In genomic region chr2:16308816-16309215, GRCh38 we compare ENCODE assay signal across 34 cellular contexts.
"Had no signal": no experiment of that assay in that cellular context is flagged by ENCODE, and none has a peak within 500 bp of the region (broad histone marks: within the 10 kb centered on the region; RNA-seq: fewer than 3 reads in every experiment).

No MANE protein-coding gene starts in this region.

- H3K36me3 ChIP-seq: MG63 had no signal

- H3K27ac ChIP-seq: KMS-11 had no signal

- H3K4me3 ChIP-seq: MG63 had no signal

- H3K9me3 ChIP-seq: MG63 had no signal

- DNase-seq: Karpas-422, Kasumi-1, MG63, MM.1S, MV-4-11, NCI-H1048, NCI-H1092, NCI-H1092 treated with DMSO at 0.1 percent for 48 hours, NCI-H1105, NCI-H1105 treated with DMSO at 0.1 percent for 48 hours, NCI-H1417, NCI-H1417 treated with DMSO at 0.1 percent for 48 hours, NCI-H1436, NCI-H1436 treated with DMSO at 0.1 percent for 48 hours, NCI-H146, NCI-H1694, NCI-H1694 treated with DMSO at 0.1 percent for 48 hours, NCI-H187, NCI-H187 treated with DMSO at 0.1 percent for 48 hours, NCI-H1930, NCI-H2029, NCI-H2029 treated with DMSO at 0.1 percent for 48 hours, NCI-H2081, NCI-H2081 treated with DMSO at 0.1 percent for 48 hours, NCI-H2107, NCI-H2171, NCI-H2171 treated with DMSO at 0.1 percent for 48 hours, NCI-H2227 treated with DMSO at 0.1 percent for 48 hours, NCI-H226, NCI-H345, NCI-H446, NCI-H446 treated with DMSO at 0.1 percent for 48 hours, NCI-H510A had no signal
